ENCODE assay signal across 1 cellular context in the genomic region with DNA sequence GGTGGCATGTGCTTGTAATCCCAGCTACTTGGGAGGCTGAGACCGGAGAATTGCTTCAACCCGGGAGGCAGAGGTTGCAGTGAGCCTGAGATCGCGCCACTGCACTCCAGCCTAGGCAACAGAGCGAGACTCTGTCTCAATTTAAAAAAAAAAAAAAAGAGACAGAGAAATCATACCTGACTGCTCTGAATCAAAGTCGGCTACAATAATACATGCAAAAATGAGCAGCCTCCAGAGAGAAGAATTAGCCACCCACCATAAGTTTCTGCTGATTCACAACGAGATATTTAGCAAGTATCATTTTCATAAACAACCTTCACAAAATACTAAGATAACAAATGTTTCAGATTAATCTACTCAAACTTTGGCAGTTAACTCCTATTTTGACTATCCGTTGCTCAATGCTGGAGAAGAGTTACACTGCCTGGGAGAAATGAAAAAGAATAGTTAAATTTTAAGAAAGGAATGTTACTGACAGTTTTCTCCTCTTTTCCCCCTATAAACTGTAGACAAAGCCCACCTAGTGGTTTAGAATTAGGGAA.
TF ChIP-seq lines count a peak whose summit lies in the region.

No MANE protein-coding gene starts in this region.

TF ChIP-seq in WTC11, 78 proteins besides CTCF, POLR2A, EP300 and RAD21 (continued from another document):
- TF ChIP-seq, protein P1, sequence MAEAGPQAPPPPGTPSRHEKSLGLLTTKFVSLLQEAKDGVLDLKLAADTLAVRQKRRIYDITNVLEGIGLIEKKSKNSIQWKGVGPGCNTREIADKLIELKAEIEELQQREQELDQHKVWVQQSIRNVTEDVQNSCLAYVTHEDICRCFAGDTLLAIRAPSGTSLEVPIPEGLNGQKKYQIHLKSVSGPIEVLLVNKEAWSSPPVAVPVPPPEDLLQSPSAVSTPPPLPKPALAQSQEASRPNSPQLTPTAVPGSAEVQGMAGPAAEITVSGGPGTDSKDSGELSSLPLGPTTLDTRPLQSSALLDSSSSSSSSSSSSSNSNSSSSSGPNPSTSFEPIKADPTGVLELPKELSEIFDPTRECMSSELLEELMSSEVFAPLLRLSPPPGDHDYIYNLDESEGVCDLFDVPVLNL (CRISPR knock-in tag; IDR thresholded peaks at IDR 0.05; ENCODE audit: borderline replicate concordance, low read depth) = no peak
- TF ChIP-seq PREB (CRISPR knock-in tag; IDR thresholded peaks at IDR 0.05; ENCODE audit: borderline replicate concordance) = no peak
